In the genomic region with DNA sequence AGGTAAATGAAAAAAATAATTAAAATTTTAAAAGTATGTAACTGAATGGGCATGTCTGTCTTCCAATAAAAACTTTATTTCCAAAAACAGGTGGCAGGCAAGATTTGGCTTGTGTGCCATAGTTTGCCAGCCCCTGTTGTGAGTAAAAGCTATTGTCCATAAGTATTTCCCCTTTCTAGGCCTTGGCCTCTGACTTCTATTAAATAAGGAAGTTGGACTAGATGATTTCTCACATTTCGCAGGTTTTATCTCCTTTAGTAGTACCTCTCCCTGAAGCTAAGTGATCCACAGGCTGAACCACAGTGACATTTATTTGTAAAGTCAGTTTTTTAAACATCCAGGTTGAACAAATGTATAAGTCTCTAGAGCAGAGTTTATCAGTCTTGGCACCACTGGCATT, we compare ENCODE assay signal across 20 cellular contexts. TPM values are rescaled to one million over a fixed set of nuclear protein-coding genes. Genes with fewer than 3 reads are reported as not detected.
DNase-seq lines count a peak whose midpoint lies in the region; ATAC-seq and TF ChIP-seq lines count a peak whose summit lies in the region.
"Had no signal": no experiment of that assay in that cellular context is flagged by ENCODE, and none has a peak within 500 bp of the region (broad histone marks: within the 10 kb centered on the region; RNA-seq: fewer than 3 reads in every experiment).

No MANE protein-coding gene starts in this region.

- TF ChIP-seq EP300 in stomach (IDR thresholded peaks at IDR 0.05): no peak

- H2AFZ ChIP-seq in mesenchymal stem cell (ENCODE audit: low read depth, low read length): no peak overlapping the region

- intact Hi-C loops in stomach (cut with DNase I; ENCODE audit: low total_unique reads) (no loop called here), sciatic nerve (cut with DNase I) (no loop called here)

- no peak for TF ChIP-seq POLR2A in GM18505 (IDR thresholded peaks at IDR 0.05; ENCODE audit: borderline replicate concordance, extremely low read depth, insufficient read depth, insufficient read length)
- no peak for TF ChIP-seq POLR2A in stomach (IDR thresholded peaks at IDR 0.05)

- H3K9ac ChIP-seq in mesenchymal stem cell (ENCODE audit: low read length): no peak overlapping the region

- no peak overlapping the region for H3K4me2 ChIP-seq in mesenchymal stem cell (ENCODE audit: low read length, poor library complexity, severe bottlenecking)
- H3K4me2 ChIP-seq: A549 had no signal

- H3K27ac ChIP-seq in mesenchymal stem cell (ENCODE audit: low read length, poor library complexity, severe bottlenecking) (no peak overlapping the region), stomach (no peak overlapping the region)
- H3K27ac ChIP-seq: A549 had no signal

- H3K36me3 ChIP-seq in mesenchymal stem cell (ENCODE audit: control insufficient read depth in 1 of 2, insufficient read depth in 2 of 2, low read depth in 1 of 2, low read length in 2 of 2): peaks cover 0 to 78% of the 10 kb centered on the region in 2 experiments
- peaks cover 0 to 1% (median 0%) of the 10 kb centered on the region in 4 donors for H3K36me3 ChIP-seq in stomach

- no peak overlapping the region for H3K14ac ChIP-seq in mesenchymal stem cell (ENCODE audit: low read length in 2 of 2)

- H2BK5ac ChIP-seq in mesenchymal stem cell (ENCODE audit: low read depth, low read length, poor library complexity, severe bottlenecking): no peak overlapping the region

- H3K18ac ChIP-seq in mesenchymal stem cell (ENCODE audit: low read depth in 1 of 2, low read length in 2 of 2): no peak overlapping the region

- no peak overlapping the region for H2BK15ac ChIP-seq in mesenchymal stem cell (ENCODE audit: low read depth, poor library complexity, severe bottlenecking)

- H3K4me3 ChIP-seq in mesenchymal stem cell (ENCODE audit: insufficient read depth in 1 of 2, low read depth in 1 of 2, low read length in 2 of 2): no peak overlapping the region
- H3K4me3 ChIP-seq in stomach: no peak overlapping the region
- H3K4me3 ChIP-seq: A549 had no signal

- no peak overlapping the region for H2BK12ac ChIP-seq in mesenchymal stem cell (ENCODE audit: low read length in 2 of 2)

- ATAC-seq in GM18505 (IDR thresholded peaks at IDR 0.05; ENCODE audit: unreplicated experiment) (no peak), sciatic nerve (no peak)
- ATAC-seq: A549 had no signal

- 89% methylated on average over 1 of the region's 1 CpG for WGBS in mesenchymal stem cell
- 56 to 87% (median 63%) methylated on average over 1 of the region's 1 CpG for WGBS in stomach, 5 donors

- H3K23ac ChIP-seq in mesenchymal stem cell (ENCODE audit: low read length in 2 of 2): no peak overlapping the region

- DNase-seq in GF-D8 (lab: John Stamatoyannopoulos, UW) (peak; percentile 24), MV-4-11 (lab: John Stamatoyannopoulos, UW) (peak; percentile 81), SKM-1 treated with dmso at 0.1 percent for 144 hours (lab: John Stamatoyannopoulos, UW; ENCODE audit: unreplicated experiment) (peak; percentile 80), mesenchymal stem cell (no peak), DMS53 (lab: John Stamatoyannopoulos, UW) (no peak), stomach (no peak), sciatic nerve (ENCODE audit: low spot score) (no peak)
- DNase-seq: C1 segment of cervical spinal cord, COR-L47, EL, NCI-H1048, NCI-H1436 treated with DMSO at 0.1 percent for 48 hours, NCI-H2081 treated with DMSO at 0.1 percent for 48 hours, NCI-H510A treated with DMSO at 0.1 percent for 48 hours, NCI-H82, SHP77, SW 1271 had no signal

- H3K4me1 ChIP-seq in mesenchymal stem cell (ENCODE audit: control insufficient read depth, insufficient read depth, low read depth, low read length) (peaks cover 5% of the 10 kb centered on the region), stomach (peaks cover 0 to 17% (median 11%) of the 10 kb centered on the region in 4 donors)

- no peaks in the 10 kb centered on the region for H3K27me3 ChIP-seq in mesenchymal stem cell (ENCODE audit: control insufficient read depth in 1 of 2, insufficient read depth in 1 of 2, low read length in 2 of 2)
- H3K27me3 ChIP-seq in stomach: no peaks in the 10 kb centered on the region

- no peak overlapping the region for H3K4ac ChIP-seq in mesenchymal stem cell (ENCODE audit: low read depth in 1 of 2, low read length in 2 of 2)

- H3K9me3 ChIP-seq in mesenchymal stem cell (ENCODE audit: control insufficient read depth, low read length) (no peaks in the 10 kb centered on the region), stomach (no peaks in the 10 kb centered on the region)
- H3K9me3 ChIP-seq: A549 had no signal

- no peak overlapping the region for H2BK120ac ChIP-seq in mesenchymal stem cell (ENCODE audit: low read depth, low read length)

- TF ChIP-seq CTCF in stomach (IDR thresholded peaks at IDR 0.05): no peak

- no peak overlapping the region for H4K8ac ChIP-seq in mesenchymal stem cell (ENCODE audit: low read length)

- H3K79me1 ChIP-seq in mesenchymal stem cell (replicated peaks; ENCODE audit: low read length, poor library complexity, severe bottlenecking): peaks cover 4% of the 10 kb centered on the region

- no peak overlapping the region for H4K91ac ChIP-seq in mesenchymal stem cell (ENCODE audit: low read length)

- H2AK5ac ChIP-seq in mesenchymal stem cell (ENCODE audit: low read length, severe bottlenecking): peak overlapping the region; percentile 55

RNA-seq across cellular contexts. Expression of gene RECK, which starts 41.3 kb away (rescaled TPM):
- polyA plus RNA-seq in mesenchymal stem cell (2013, experiment 1 of 2): 21.6 TPM
- polyA plus RNA-seq in mesenchymal stem cell (2013, experiment 2 of 2): 22.2 TPM
- 10 to 100 TPM in 3 of 5 donors, 1 to 10 TPM in 2; 4.3 to 19.3 (median 13.3) TPM for total RNA-seq in stomach
- 1 to 10 TPM; 2.3 to 4.7 (median 2.3) TPM for polyA plus RNA-seq in stomach
- total RNA-seq in sciatic nerve: 24.0 TPM
- total RNA-seq: HT-29 had no signal

RNA-seq across cellular contexts. Expression of gene GLIPR2, which starts 58.5 kb away (rescaled TPM):
- 36.0 TPM for polyA plus RNA-seq in mesenchymal stem cell (2013, experiment 1 of 2)
- 35.7 TPM for polyA plus RNA-seq in mesenchymal stem cell (2013, experiment 2 of 2)
- total RNA-seq in stomach: 10 to 100 TPM in 4 of 5 donors, 1 to 10 TPM in 1; 3.5 to 40.6 (median 33.5) TPM
- polyA plus RNA-seq in stomach: 10 to 100 TPM; 22.0 to 37.9 (median 32.1) TPM
- 14.8 TPM for total RNA-seq in sciatic nerve

Comparison
In these comparisons a context has a peak if more than half of its experiments do, and no peak if none do; other contexts are left out.
1. DNase-seq: peak in GF-D8 (single experiment), MV-4-11 (single experiment) and SKM-1 treated with dmso at 0.1 percent for 144 hours (single experiment); none in mesenchymal stem cell (single experiment), DMS53 (single experiment), stomach (single experiment) and sciatic nerve (single experiment).